ENCODE assay signal across 12 cellular contexts in genomic region chr18:5630766-5631413, GRCh38.
A peak's percentile ranks its signal among the peaks of the same experiment; 100 is the strongest.
DNase-seq lines count a peak whose midpoint lies in the region; ATAC-seq lines count a peak whose summit lies in the region.
"Had no signal": no experiment of that assay in that cellular context is flagged by ENCODE, and none has a peak within 500 bp of the region (broad histone marks: within the 10 kb centered on the region; RNA-seq: fewer than 3 reads in every experiment).

No MANE protein-coding gene starts in this region.

- no peaks in the 10 kb centered on the region for H3K36me3 ChIP-seq in skeletal muscle tissue (ENCODE audit: control insufficient read depth in 3 of 3, insufficient read depth in 3 of 3, low read length in 3 of 3)
- no peaks in the 10 kb centered on the region for H3K36me3 ChIP-seq in SJCRH30

- H3K27ac ChIP-seq in skeletal muscle tissue (ENCODE audit: low read depth, low read length) (no peak overlapping the region), SJCRH30 (no peak overlapping the region)
- H3K27ac ChIP-seq: RWPE1 had no signal

- H3K9me3 Mint-ChIP-seq in activated T-helper 17 cell treated with anti-CD3 and anti-CD28 coated beads, Interleukin-2, amount 50 U/mL, for 72 hours = peaks cover under 1% of the 10 kb centered on the region
- H3K9me3 Mint-ChIP-seq in immature natural killer cell = peaks cover 0 to 4% (median under 1%) of the 10 kb centered on the region in 6 donors

- H3K27ac Mint-ChIP-seq in activated T-helper 17 cell treated with anti-CD3 and anti-CD28 coated beads, Interleukin-2, amount 50 U/mL, for 72 hours = no peak overlapping the region
- no peak overlapping the region for H3K27ac Mint-ChIP-seq in immature natural killer cell

- no peaks in the 10 kb centered on the region for H3K36me3 Mint-ChIP-seq in activated T-helper 17 cell treated with anti-CD3 and anti-CD28 coated beads, Interleukin-2, amount 50 U/mL, for 72 hours (ENCODE audit: low read depth)
- H3K36me3 Mint-ChIP-seq in immature natural killer cell = peaks cover 0 to 4% (median 0%) of the 10 kb centered on the region in 3 donors

- no peak overlapping the region for H3K9ac ChIP-seq in skeletal muscle tissue (ENCODE audit: low read depth in 1 of 3, low read length in 3 of 3)

- peaks cover 29% of the 10 kb centered on the region for H3K27me3 Mint-ChIP-seq in activated T-helper 17 cell treated with anti-CD3 and anti-CD28 coated beads, Interleukin-2, amount 50 U/mL, for 72 hours
- peaks cover 8 to 12% (median 9%) of the 10 kb centered on the region in 3 donors for H3K27me3 Mint-ChIP-seq in immature natural killer cell (ENCODE audit: low read depth in 3 of 3)

- no peaks in the 10 kb centered on the region for H3K9me3 ChIP-seq in skeletal muscle tissue (ENCODE audit: control insufficient read depth in 3 of 3, low read length in 3 of 3)
- H3K9me3 ChIP-seq in SJCRH30 (replicated peaks) = no peaks in the 10 kb centered on the region

- peak; percentile 5 for DNase-seq in NCI-H2227 treated with DMSO at 0.1 percent for 48 hours (lab: John Stamatoyannopoulos, UW)
- no peak for DNase-seq in NCI-H2227 (lab: John Stamatoyannopoulos, UW; ENCODE audit: unreplicated experiment)
- DNase-seq in immature natural killer cell = no peak
- DNase-seq in SJCRH30 = no peak
- DNase-seq: activated T-cell treated with anti-CD3 and anti-CD28 coated beads for 4 hours; central memory CD4-positive, alpha-beta T cell; EL had no signal

- H3K4me1 ChIP-seq in skeletal muscle tissue (ENCODE audit: control insufficient read depth in 3 of 3, insufficient read depth in 3 of 3, low read length in 3 of 3) (peaks cover 12 to 18% (median 12%) of the 10 kb centered on the region in 3 donors), SJCRH30 (no peaks in the 10 kb centered on the region)

- no peak for ATAC-seq in activated T-helper 17 cell treated with anti-CD3 and anti-CD28 coated beads, Interleukin-2, amount 50 U/mL, for 72 hours (replicated peaks)
- ATAC-seq in GM18868 (IDR thresholded peaks at IDR 0.05; ENCODE audit: unreplicated experiment) (no peak), GM18867 (IDR thresholded peaks at IDR 0.05; ENCODE audit: unreplicated experiment) (no peak)

- H3K4me1 Mint-ChIP-seq in activated T-helper 17 cell treated with anti-CD3 and anti-CD28 coated beads, Interleukin-2, amount 50 U/mL, for 72 hours = no peaks in the 10 kb centered on the region
- H3K4me1 Mint-ChIP-seq in immature natural killer cell = peaks cover 0 to 2% of the 10 kb centered on the region in 2 donors

- H3K27me3 ChIP-seq in skeletal muscle tissue (ENCODE audit: control insufficient read depth in 3 of 3, insufficient read depth in 3 of 3, low read length in 3 of 3) (peaks cover 5 to 35% (median 22%) of the 10 kb centered on the region in 3 donors), SJCRH30 (no peaks in the 10 kb centered on the region)

- H3K4me3 ChIP-seq in skeletal muscle tissue (ENCODE audit: low read length in 3 of 3) (peak overlapping the region; percentile 8 to 66 (median 55)), SJCRH30 (no peak overlapping the region)

- peak overlapping the region; percentile 1 for H3K4me3 Mint-ChIP-seq in activated T-helper 17 cell treated with anti-CD3 and anti-CD28 coated beads, Interleukin-2, amount 50 U/mL, for 72 hours
- peak overlapping the region in 3 of 5 donors; percentile 13 to 33 (median 26) for H3K4me3 Mint-ChIP-seq in immature natural killer cell
